In genomic region chr6:163992701-163993100, GRCh38 we compare ENCODE assay signal across 26 cellular contexts.
DNase-seq lines count a peak whose midpoint lies in the region; ATAC-seq, FAIRE-seq and TF ChIP-seq lines count a peak whose summit lies in the region.
"Had no signal": no experiment of that assay in that cellular context is flagged by ENCODE, and none has a peak within 500 bp of the region (broad histone marks: within the 10 kb centered on the region; RNA-seq: fewer than 3 reads in every experiment).

No MANE protein-coding gene starts in this region.

- H3K9me3 ChIP-seq in astrocyte (ENCODE audit: insufficient read depth, low read depth, low read length) (no peaks in the 10 kb centered on the region), hepatocyte (ENCODE audit: low read depth) (no peaks in the 10 kb centered on the region)

- H3K36me3 ChIP-seq in astrocyte (ENCODE audit: insufficient read depth, low read length) (no peaks in the 10 kb centered on the region), hepatocyte (replicated peaks; ENCODE audit: insufficient read depth, low read depth) (no peaks in the 10 kb centered on the region)

- H3K9me2 ChIP-seq in hepatocyte (replicated peaks; ENCODE audit: insufficient read depth): no peaks in the 10 kb centered on the region

- H3K36me3 Mint-ChIP-seq in astrocyte (ENCODE audit: low read depth, unreplicated experiment): no peaks in the 10 kb centered on the region
- H3K36me3 Mint-ChIP-seq: CD8-positive, alpha-beta T cell had no signal

- H3K27ac Mint-ChIP-seq in astrocyte (ENCODE audit: unreplicated experiment): peak overlapping the region; percentile 63
- H3K27ac Mint-ChIP-seq: B cell; CD8-positive, alpha-beta T cell had no signal

- FAIRE-seq in astrocyte (lab: Jason Lieb, UNC): no peak

- H3K4me2 ChIP-seq in astrocyte (ENCODE audit: low read length): no peak overlapping the region
- H3K4me2 ChIP-seq in hepatocyte: no peak overlapping the region

- no peaks in the 10 kb centered on the region for H3K4me1 ChIP-seq in astrocyte (ENCODE audit: insufficient read depth, low read length)
- H3K4me1 ChIP-seq in hepatocyte (ENCODE audit: insufficient read depth): no peaks in the 10 kb centered on the region

- WGBS in hepatocyte (ENCODE audit: low lambda C conversion rate, missing lambda C conversion rate): 95% methylated on average over 6 of the region's 6 CpGs

- H3K79me2 ChIP-seq in astrocyte (ENCODE audit: insufficient read depth, low read length) (no peaks in the 10 kb centered on the region), hepatocyte (no peaks in the 10 kb centered on the region)

- peak; percentile 68 for DNase-seq in Daoy (ENCODE audit: low read depth)
- DNase-seq in astrocyte (ENCODE audit: low read depth): peak; percentile 25
- peak; percentile 39 for DNase-seq in kidney tubule cell (ENCODE audit: low spot score)
- DNase-seq in hepatocyte (ENCODE audit: low spot score): no peak
- DNase-seq in cortex of kidney (lab: John Stamatoyannopoulos, UW): no peak
- no peak for DNase-seq in EL
- no peak for DNase-seq in anterior cingulate cortex (lab: John Stamatoyannopoulos, UW)
- DNase-seq: CD8-positive, alpha-beta T cell; DMS79 treated with DMSO at 0.1 percent for 48 hours; H7; KBM-7; MV-4-11; NCI-H1105; NCI-H146; NCI-H2029; NCI-H446; NCI-H524 treated with DMSO at 0.1 percent for 48 hours; NCI-H774; NK-92 treated with Interleukin-12 subunit alpha and Interleukin-12 subunit beta, amount 100 ng/mL, for 24 hours; SHP77 had no signal

- H3K9ac ChIP-seq in astrocyte (ENCODE audit: low read length): no peak overlapping the region

- no peak overlapping the region for H3K27ac ChIP-seq in astrocyte (ENCODE audit: low read depth, low read length)
- H3K27ac ChIP-seq in hepatocyte: no peak overlapping the region
- H3K27ac ChIP-seq: 22Rv1, C4-2B, RWPE1, SK-N-MC had no signal

- H2AFZ ChIP-seq in astrocyte (ENCODE audit: low read depth, low read length) (peak overlapping the region; percentile 32), hepatocyte (no peak overlapping the region)

- peak; percentile 75 for ATAC-seq in HG02885 (IDR thresholded peaks at IDR 0.05; ENCODE audit: poor library complexity, unreplicated experiment)
- ATAC-seq: CD8-positive, alpha-beta T cell had no signal

- H3K4me3 ChIP-seq in astrocyte (ENCODE audit: insufficient read depth, low read depth, low read length): no peak overlapping the region
- no peak overlapping the region for H3K4me3 ChIP-seq in hepatocyte
- H3K4me3 ChIP-seq: SK-N-MC had no signal

- TF ChIP-seq CTCF in astrocyte (IDR thresholded peaks at IDR 0.05; ENCODE audit: insufficient read depth, low read depth, low read length) (no peak), hepatocyte (IDR thresholded peaks at IDR 0.05; ENCODE audit: poor library complexity) (no peak)

- H3K27me3 ChIP-seq in astrocyte (ENCODE audit: insufficient read depth, low read length): no peaks in the 10 kb centered on the region
- no peaks in the 10 kb centered on the region for H3K27me3 ChIP-seq in hepatocyte

- no peaks in the 10 kb centered on the region for H3K27me3 Mint-ChIP-seq in astrocyte (ENCODE audit: low read depth, unreplicated experiment)

- H3K4me3 Mint-ChIP-seq in astrocyte (ENCODE audit: unreplicated experiment): no peak overlapping the region
- H3K4me3 Mint-ChIP-seq: B cell; CD8-positive, alpha-beta T cell had no signal

- H4K20me1 ChIP-seq in astrocyte (ENCODE audit: insufficient read depth, low read length) (no peaks in the 10 kb centered on the region), hepatocyte (ENCODE audit: insufficient read depth, poor library complexity, severe bottlenecking) (no peaks in the 10 kb centered on the region)

- no peaks in the 10 kb centered on the region for H3K9me3 Mint-ChIP-seq in astrocyte (ENCODE audit: unreplicated experiment)
- H3K9me3 Mint-ChIP-seq: CD8-positive, alpha-beta T cell had no signal

- H3K4me1 Mint-ChIP-seq in astrocyte (ENCODE audit: low read depth, unreplicated experiment): peaks cover 30% of the 10 kb centered on the region

Comparison
In these comparisons a context has a peak if more than half of its experiments do, and no peak if none do; other contexts are left out.
1. DNase-seq: peak in Daoy (single experiment), astrocyte (single experiment) and kidney tubule cell (single experiment); none in hepatocyte (single experiment), cortex of kidney (single experiment), EL (single experiment) and anterior cingulate cortex (0 of 58).